Comparison of ENCODE assay signal across 26 cellular contexts in genomic region chr14:61107896-61108295, GRCh38.
"Had no signal": no experiment of that assay in that cellular context is flagged by ENCODE, and none has a peak within 500 bp of the region (broad histone marks: within the 10 kb centered on the region; RNA-seq: fewer than 3 reads in every experiment).

No MANE protein-coding gene starts in this region.

- DNase-seq: activated CD4-positive, alpha-beta T cell treated with anti-CD3 and anti-CD28 coated beads for 36 hours; activated CD4-positive, alpha-beta T cell treated with anti-CD3 and anti-CD28 coated beads, Interleukin-2, amount 50 U/mL, for 4 hours; activated CD8-positive, alpha-beta memory T cell treated with anti-CD3 and anti-CD28 coated beads for 24 hours; activated CD8-positive, alpha-beta memory T cell treated with anti-CD3 and anti-CD28 coated beads, Interleukin-2, amount 50 U/mL, for 48 hours; activated naive CD4-positive, alpha-beta T cell; activated T-cell treated with anti-CD3 and anti-CD28 coated beads, Interleukin-2, amount 50 U/mL, for 4 hours; dorsolateral prefrontal cortex; effector memory CD8-positive, alpha-beta T cell; esophagus squamous epithelium; right lobe of liver; stimulated activated CD4-positive, alpha-beta T cell treated with anti-CD3 and anti-CD28 coated beads, Interleukin-2, amount 100 ng/mL, for 48 hours; stimulated activated CD8-positive, alpha-beta memory T cell treated with anti-CD3 and anti-CD28 coated beads, Interleukin-4, amount 100 ng/mL, for 48 hours; stimulated activated naive B cell treated with anti-CD40 and anti-IgM and Interleukin-4, amounts not matched to agents 10 μg/mL and 1 μg/mL and 100 μg/mL, for 72 hours; T-helper 9 cell; upper lobe of left lung had no signal

- FAIRE-seq: astrocyte, colon, keratinocyte had no signal

- H3K9ac ChIP-seq: parathyroid adenoma had no signal

- H3K9me3 ChIP-seq: breast epithelium, esophagus squamous epithelium, heart right ventricle, right lobe of liver, thoracic aorta, upper lobe of left lung had no signal

- H3K4me3 Mint-ChIP-seq: activated CD4-positive, alpha-beta T cell treated with anti-CD3 and anti-CD28 coated beads for 36 hours; activated naive CD8-positive, alpha-beta T cell; activated T-cell treated with anti-CD3 and anti-CD28 coated beads, Interleukin-2, amount 50 U/mL, for 4 hours; central memory CD8-positive, alpha-beta T cell; effector memory CD8-positive, alpha-beta T cell; memory B cell; stimulated activated naive B cell treated with anti-CD40 and anti-IgM and Interleukin-4, amounts not matched to agents 10 μg/mL and 1 μg/mL and 100 μg/mL, for 72 hours had no signal

- H3K36me3 Mint-ChIP-seq: stimulated activated naive B cell treated with anti-CD40 and anti-IgM and Interleukin-4, amounts not matched to agents 10 μg/mL and 1 μg/mL and 100 μg/mL, for 72 hours had no signal

- H3K36me3 ChIP-seq: breast epithelium, esophagus squamous epithelium, heart right ventricle, right lobe of liver, thoracic aorta, upper lobe of left lung had no signal

- H3K27ac ChIP-seq: breast epithelium, dorsolateral prefrontal cortex, esophagus squamous epithelium, parathyroid adenoma, right lobe of liver, thoracic aorta, upper lobe of left lung had no signal

- H3K27me3 ChIP-seq: breast epithelium, dorsolateral prefrontal cortex, right lobe of liver, upper lobe of left lung had no signal

- H3K79me2 ChIP-seq: parathyroid adenoma had no signal

- H2AFZ ChIP-seq: parathyroid adenoma had no signal

- H3K27ac Mint-ChIP-seq: activated CD4-positive, alpha-beta T cell treated with anti-CD3 and anti-CD28 coated beads for 36 hours; activated naive CD8-positive, alpha-beta T cell; activated T-helper 2 cell treated with anti-CD3 and anti-CD28 coated beads, Interferon-gamma antibody, Interleukin-2, Interleukin-4, amounts not matched to agents 10 μg/mL and 5 μg/mL and 100 μg/mL, durations not matched to agents 14 hours and 24 hours and 36 hours; effector memory CD8-positive, alpha-beta T cell; memory B cell; stimulated activated naive B cell treated with anti-CD40 and anti-IgM and Interleukin-4, amounts not matched to agents 10 μg/mL and 1 μg/mL and 100 μg/mL, for 72 hours had no signal

- H3K4me1 ChIP-seq: parathyroid adenoma had no signal

- H3K4me3 ChIP-seq: dorsolateral prefrontal cortex, esophagus squamous epithelium, heart right ventricle, right lobe of liver, thoracic aorta, upper lobe of left lung had no signal

- H3K4me1 Mint-ChIP-seq: central memory CD8-positive, alpha-beta T cell; memory B cell had no signal

- H3K9me3 Mint-ChIP-seq: memory B cell had no signal
